Comparison of ENCODE assay signal across 8 cellular contexts in genomic region chr5:134223406-134224251, GRCh38. TPM values are rescaled to one million over a fixed set of nuclear protein-coding genes. Genes with fewer than 3 reads are reported as not detected.
DNase-seq lines count a peak whose midpoint lies in the region; ATAC-seq and TF ChIP-seq lines count a peak whose summit lies in the region.

No MANE protein-coding gene starts in this region.

- WGBS in thyroid gland, 2 donors = 42 to 43% methylated on average over 9 of the region's 9 CpGs

- H3K9me3 ChIP-seq in DND-41 (ENCODE audit: insufficient read depth, low read length, severe bottlenecking) (no peaks in the 10 kb centered on the region), neutrophil (no peaks in the 10 kb centered on the region), thyroid gland (no peaks in the 10 kb centered on the region)
- no peaks in the 10 kb centered on the region for H3K9me3 ChIP-seq in effector memory CD4-positive, alpha-beta T cell (ENCODE audit: control insufficient read depth, low read length)

- H3K27ac ChIP-seq in DND-41 (ENCODE audit: low read length) (no peak overlapping the region), neutrophil (peak overlapping the region; percentile 91), thyroid gland (peak overlapping the region in 1 of 3 donors; percentile 100)
- peak overlapping the region; percentile 98 for H3K27ac ChIP-seq in effector memory CD4-positive, alpha-beta T cell (ENCODE audit: insufficient read depth, low read length, poor library complexity, severe bottlenecking)

- DNase-seq in DND-41 (no peak), NB4 (ENCODE audit: low read depth) (peak; percentile 47), thyroid gland (no peak)
- DNase-seq in effector memory CD4-positive, alpha-beta T cell = no peak
- DNase-seq in NK-92 treated with Interleukin-12 subunit alpha and Interleukin-12 subunit beta, amount 100 ng/mL, for 24 hours (lab: John Stamatoyannopoulos, UW) = no peak

- no peak for ATAC-seq in DND-41 (ENCODE audit: insufficient read depth, low read depth)
- no peak for ATAC-seq in HG03095 (IDR thresholded peaks at IDR 0.05; ENCODE audit: unreplicated experiment)
- ATAC-seq in HG03378 (IDR thresholded peaks at IDR 0.05; ENCODE audit: unreplicated experiment) = no peak

- TF ChIP-seq CTCF in DND-41 (IDR thresholded peaks at IDR 0.05; ENCODE audit: borderline replicate concordance, extremely low read depth, low read length, poor library complexity, severe bottlenecking) = no peak
- no peak for TF ChIP-seq CTCF in NB4 (IDR thresholded peaks at IDR 0.05; ENCODE audit: low read depth, low read length)
- TF ChIP-seq CTCF in neutrophil (IDR thresholded peaks at IDR 0.05) = no peak
- no peak for TF ChIP-seq CTCF in thyroid gland (IDR thresholded peaks at IDR 0.05)

- H4K20me1 ChIP-seq in DND-41 (ENCODE audit: insufficient read depth, low read length) = peaks cover 66% of the 10 kb centered on the region

- H3K9ac ChIP-seq in DND-41 (ENCODE audit: low read depth, low read length) = peak overlapping the region; percentile 99

- H3K4me2 ChIP-seq in DND-41 (ENCODE audit: insufficient read depth, low read length) = peak overlapping the region; percentile 81

- H3K27me3 ChIP-seq in DND-41 (ENCODE audit: insufficient read depth, low read length, poor library complexity) (no peaks in the 10 kb centered on the region), neutrophil (no peaks in the 10 kb centered on the region), thyroid gland (no peaks in the 10 kb centered on the region)
- no peaks in the 10 kb centered on the region for H3K27me3 ChIP-seq in effector memory CD4-positive, alpha-beta T cell (replicated peaks; ENCODE audit: control insufficient read depth, insufficient read depth, low read length, poor library complexity, severe bottlenecking)

- H3K36me3 ChIP-seq in DND-41 (ENCODE audit: insufficient read depth, low read length) (peaks cover 68% of the 10 kb centered on the region), neutrophil (peaks cover 9% of the 10 kb centered on the region), thyroid gland (peaks cover 0 to 6% of the 10 kb centered on the region in 2 donors)
- no peaks in the 10 kb centered on the region for H3K36me3 ChIP-seq in effector memory CD4-positive, alpha-beta T cell (ENCODE audit: control insufficient read depth, insufficient read depth, low read length)

- no peak overlapping the region for H2AFZ ChIP-seq in DND-41 (ENCODE audit: low read depth, low read length)

- TF ChIP-seq POLR2A in NB4 (IDR thresholded peaks at IDR 0.05; ENCODE audit: extremely low read depth, insufficient read length) (no peak), thyroid gland (IDR thresholded peaks at IDR 0.05) (no peak)

- H3K4me3 ChIP-seq in DND-41 (ENCODE audit: low read depth in 1 of 2, low read length in 2 of 2) (peak overlapping the region; percentile 91 to 97; a peak in 3 of 4 replicates), NB4 (ENCODE audit: low read depth, low read length) (peak overlapping the region; percentile 96), neutrophil (ENCODE audit: low read depth in 1 of 2, low read length in 1 of 2) (peak overlapping the region; percentile 89 to 95), thyroid gland (replicated peaks in 1 of 3) (peak overlapping the region in 1 of 3 donors; percentile 100)
- peak overlapping the region; percentile 97 for H3K4me3 ChIP-seq in effector memory CD4-positive, alpha-beta T cell (ENCODE audit: insufficient read depth, low read depth, low read length, poor library complexity, severe bottlenecking)

- peaks cover 67% of the 10 kb centered on the region for H3K4me1 ChIP-seq in DND-41 (ENCODE audit: insufficient read depth, low read length)
- peaks cover 21% of the 10 kb centered on the region for H3K4me1 ChIP-seq in effector memory CD4-positive, alpha-beta T cell (ENCODE audit: control insufficient read depth, insufficient read depth, low read length, poor library complexity, severe bottlenecking)
- peaks cover 46 to 53% of the 10 kb centered on the region in 2 experiments for H3K4me1 ChIP-seq in neutrophil (ENCODE audit: control insufficient read depth in 1 of 2, insufficient read depth in 1 of 2, low read depth in 1 of 2, low read length in 1 of 2)
- H3K4me1 ChIP-seq in thyroid gland = peaks cover 39 to 48% of the 10 kb centered on the region in 2 donors

- peaks cover 87% of the 10 kb centered on the region for H3K79me2 ChIP-seq in DND-41 (ENCODE audit: insufficient read depth, low read length)

- intact Hi-C loops in thyroid gland (cut with DNase I) = no loop called here

RNA-seq across cellular contexts. Expression of gene PPP2CA, which starts 2.2 kb away (rescaled TPM):
- total RNA-seq in thyroid gland = 100 to 1,000 TPM in 3 of 4 donors, 10 to 100 TPM in 1; 78.2 to 220 (median 174) TPM

RNA-seq across cellular contexts. Expression of gene SKP1, which starts 46.9 kb away (rescaled TPM):
- 100 to 1,000 TPM; 234 to 418 (median 346) TPM for total RNA-seq in thyroid gland
